Comparison of ENCODE assay signal across 1 cellular context in the genomic region with DNA sequence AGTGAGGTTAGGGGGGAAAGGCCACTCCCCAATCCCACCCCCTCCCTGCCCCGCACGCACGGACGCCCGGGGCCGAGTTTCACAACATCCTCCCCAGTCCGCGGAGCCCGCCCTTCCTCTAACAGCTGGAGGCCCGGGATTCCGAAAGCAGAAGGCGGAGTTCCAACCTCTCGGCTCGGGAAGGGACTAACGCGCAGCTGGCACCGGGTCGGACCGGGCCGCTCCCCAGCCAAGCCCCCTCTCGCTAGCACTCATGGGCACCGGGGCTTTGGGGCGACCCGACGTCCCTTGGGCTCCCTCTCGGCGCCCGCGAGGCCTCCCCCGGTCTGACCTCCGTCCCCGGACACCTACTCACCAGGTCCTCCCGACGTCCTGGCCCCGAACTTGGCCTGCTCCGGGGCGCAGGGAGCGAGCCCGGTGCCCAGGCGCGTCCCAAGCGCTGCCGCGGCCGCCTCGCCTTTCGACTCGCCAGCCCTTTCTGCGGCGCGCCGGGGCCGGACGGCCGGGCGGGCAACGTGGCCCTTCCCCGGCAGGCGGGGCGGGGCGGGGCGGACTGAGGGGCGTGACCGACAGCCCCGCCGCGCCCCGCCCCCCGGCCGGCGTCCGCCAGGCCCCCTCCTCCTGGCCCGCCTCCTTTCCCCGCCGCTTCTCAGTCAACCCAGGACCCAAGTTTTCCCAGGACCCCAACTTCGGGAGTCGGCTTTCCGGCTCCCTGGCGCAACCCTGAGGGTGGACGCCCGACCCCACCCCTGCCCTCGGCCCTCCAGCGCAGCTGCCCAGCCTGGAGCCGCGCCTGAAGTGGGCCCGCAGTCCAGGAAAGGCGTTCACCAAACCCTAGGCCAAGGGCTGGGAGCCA.
A peak's percentile ranks its signal among the peaks of the same experiment; 100 is the strongest.
TF ChIP-seq lines count a peak whose summit lies in the region.

A gene (minus strand): TSS at position 482 of the 856 bp plus-strand sequence. CDS start 9,835 bp downstream, outside the sequence.

TF ChIP-seq in K562, 482 proteins besides CTCF, POLR2A, EP300 and RAD21 (continued from another document and continues in another):
- TF ChIP-seq, protein P1, sequence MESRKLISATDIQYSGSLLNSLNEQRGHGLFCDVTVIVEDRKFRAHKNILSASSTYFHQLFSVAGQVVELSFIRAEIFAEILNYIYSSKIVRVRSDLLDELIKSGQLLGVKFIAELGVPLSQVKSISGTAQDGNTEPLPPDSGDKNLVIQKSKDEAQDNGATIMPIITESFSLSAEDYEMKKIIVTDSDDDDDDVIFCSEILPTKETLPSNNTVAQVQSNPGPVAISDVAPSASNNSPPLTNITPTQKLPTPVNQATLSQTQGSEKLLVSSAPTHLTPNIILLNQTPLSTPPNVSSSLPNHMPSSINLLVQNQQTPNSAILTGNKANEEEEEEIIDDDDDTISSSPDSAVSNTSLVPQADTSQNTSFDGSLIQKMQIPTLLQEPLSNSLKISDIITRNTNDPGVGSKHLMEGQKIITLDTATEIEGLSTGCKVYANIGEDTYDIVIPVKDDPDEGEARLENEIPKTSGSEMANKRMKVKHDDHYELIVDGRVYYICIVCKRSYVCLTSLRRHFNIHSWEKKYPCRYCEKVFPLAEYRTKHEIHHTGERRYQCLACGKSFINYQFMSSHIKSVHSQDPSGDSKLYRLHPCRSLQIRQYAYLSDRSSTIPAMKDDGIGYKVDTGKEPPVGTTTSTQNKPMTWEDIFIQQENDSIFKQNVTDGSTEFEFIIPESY (CRISPR knock-in tag; IDR thresholded peaks at IDR 0.05), result no peak
- TF ChIP-seq TOE1 (IDR thresholded peaks at IDR 0.05; ENCODE audit: borderline replicate concordance) (no peak), TOE1 (CRISPR knock-in tag; IDR thresholded peaks at IDR 0.05; ENCODE audit: borderline replicate concordance, low read depth) (0 out of 2 replicates have a peak, but pooled peaks have one; percentile 74), JUND (IDR thresholded peaks at IDR 0.05; ENCODE audit: borderline replicate concordance, low read depth, low read length) (no peak), JUND (tag; IDR thresholded peaks at IDR 0.05; ENCODE audit: borderline replicate concordance, low read depth, low read length) (no peak), HOXB6 (CRISPR knock-in tag; IDR thresholded peaks at IDR 0.05; ENCODE audit: borderline replicate concordance) (no peak), NRF1 (conservative IDR thresholded peaks at IDR 0.05 in 1 of 2, IDR thresholded peaks at IDR 0.05 in 1 of 2) (no peak), ZNF253 (CRISPR knock-in tag; conservative IDR thresholded peaks at IDR 0.05) (no peak), MAFK (IDR thresholded peaks at IDR 0.05; ENCODE audit: low read length) (no peak), ZNF143 (CRISPR knock-in tag; IDR thresholded peaks at IDR 0.05) (no peak), ARHGAP35 (IDR thresholded peaks at IDR 0.05; ENCODE audit: partially characterized antibody) (no peak), MBD2 (IDR thresholded peaks at IDR 0.05; ENCODE audit: borderline replicate concordance, low read depth) (no peak), ZNF75A (CRISPR knock-in tag; IDR thresholded peaks at IDR 0.05) (no peak), SNIP1 (IDR thresholded peaks at IDR 0.05; ENCODE audit: low read depth) (no peak), CBFB (CRISPR knock-in tag; IDR thresholded peaks at IDR 0.05) (no peak), ZNF212 (CRISPR knock-in tag; IDR thresholded peaks at IDR 0.05) (peak; percentile 22; the same call in 1 of the 2 replicates), YY1 (IDR thresholded peaks at IDR 0.05; ENCODE audit: borderline replicate concordance in 1 of 3, control insufficient read depth in 1 of 3, extremely low read depth in 1 of 3, insufficient read depth in 3 of 3, insufficient read length in 1 of 3, insufficient replicate concordance in 2 of 3, low read depth in 1 of 3, low read length in 2 of 3) (peak in 2 of 3 experiments; percentile 13 to 19), ZC3H4 (CRISPR knock-in tag; IDR thresholded peaks at IDR 0.05; ENCODE audit: borderline replicate concordance) (no peak)
- TF ChIP-seq, protein P2, sequence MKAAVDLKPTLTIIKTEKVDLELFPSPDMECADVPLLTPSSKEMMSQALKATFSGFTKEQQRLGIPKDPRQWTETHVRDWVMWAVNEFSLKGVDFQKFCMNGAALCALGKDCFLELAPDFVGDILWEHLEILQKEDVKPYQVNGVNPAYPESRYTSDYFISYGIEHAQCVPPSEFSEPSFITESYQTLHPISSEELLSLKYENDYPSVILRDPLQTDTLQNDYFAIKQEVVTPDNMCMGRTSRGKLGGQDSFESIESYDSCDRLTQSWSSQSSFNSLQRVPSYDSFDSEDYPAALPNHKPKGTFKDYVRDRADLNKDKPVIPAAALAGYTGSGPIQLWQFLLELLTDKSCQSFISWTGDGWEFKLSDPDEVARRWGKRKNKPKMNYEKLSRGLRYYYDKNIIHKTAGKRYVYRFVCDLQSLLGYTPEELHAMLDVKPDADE (conservative IDR thresholded peaks at IDR 0.05; ENCODE audit: control insufficient read depth, low read depth, low read length), result peak; percentile 83
- TF ChIP-seq, protein P3, sequence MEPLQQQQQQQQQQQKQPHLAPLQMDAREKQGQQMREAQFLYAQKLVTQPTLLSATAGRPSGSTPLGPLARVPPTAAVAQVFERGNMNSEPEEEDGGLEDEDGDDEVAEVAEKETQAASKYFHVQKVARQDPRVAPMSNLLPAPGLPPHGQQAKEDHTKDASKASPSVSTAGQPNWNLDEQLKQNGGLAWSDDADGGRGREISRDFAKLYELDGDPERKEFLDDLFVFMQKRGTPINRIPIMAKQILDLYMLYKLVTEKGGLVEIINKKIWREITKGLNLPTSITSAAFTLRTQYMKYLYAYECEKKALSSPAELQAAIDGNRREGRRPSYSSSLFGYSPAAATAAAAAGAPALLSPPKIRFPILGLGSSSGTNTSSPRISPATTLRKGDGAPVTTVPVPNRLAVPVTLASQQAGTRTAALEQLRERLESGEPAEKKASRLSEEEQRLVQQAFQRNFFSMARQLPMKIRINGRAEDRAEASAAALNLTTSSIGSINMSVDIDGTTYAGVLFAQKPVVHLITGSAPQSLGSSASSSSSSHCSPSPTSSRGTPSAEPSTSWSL (CRISPR knock-in tag; IDR thresholded peaks at IDR 0.05; ENCODE audit: borderline replicate concordance), result no peak
- TF ChIP-seq, protein P4, sequence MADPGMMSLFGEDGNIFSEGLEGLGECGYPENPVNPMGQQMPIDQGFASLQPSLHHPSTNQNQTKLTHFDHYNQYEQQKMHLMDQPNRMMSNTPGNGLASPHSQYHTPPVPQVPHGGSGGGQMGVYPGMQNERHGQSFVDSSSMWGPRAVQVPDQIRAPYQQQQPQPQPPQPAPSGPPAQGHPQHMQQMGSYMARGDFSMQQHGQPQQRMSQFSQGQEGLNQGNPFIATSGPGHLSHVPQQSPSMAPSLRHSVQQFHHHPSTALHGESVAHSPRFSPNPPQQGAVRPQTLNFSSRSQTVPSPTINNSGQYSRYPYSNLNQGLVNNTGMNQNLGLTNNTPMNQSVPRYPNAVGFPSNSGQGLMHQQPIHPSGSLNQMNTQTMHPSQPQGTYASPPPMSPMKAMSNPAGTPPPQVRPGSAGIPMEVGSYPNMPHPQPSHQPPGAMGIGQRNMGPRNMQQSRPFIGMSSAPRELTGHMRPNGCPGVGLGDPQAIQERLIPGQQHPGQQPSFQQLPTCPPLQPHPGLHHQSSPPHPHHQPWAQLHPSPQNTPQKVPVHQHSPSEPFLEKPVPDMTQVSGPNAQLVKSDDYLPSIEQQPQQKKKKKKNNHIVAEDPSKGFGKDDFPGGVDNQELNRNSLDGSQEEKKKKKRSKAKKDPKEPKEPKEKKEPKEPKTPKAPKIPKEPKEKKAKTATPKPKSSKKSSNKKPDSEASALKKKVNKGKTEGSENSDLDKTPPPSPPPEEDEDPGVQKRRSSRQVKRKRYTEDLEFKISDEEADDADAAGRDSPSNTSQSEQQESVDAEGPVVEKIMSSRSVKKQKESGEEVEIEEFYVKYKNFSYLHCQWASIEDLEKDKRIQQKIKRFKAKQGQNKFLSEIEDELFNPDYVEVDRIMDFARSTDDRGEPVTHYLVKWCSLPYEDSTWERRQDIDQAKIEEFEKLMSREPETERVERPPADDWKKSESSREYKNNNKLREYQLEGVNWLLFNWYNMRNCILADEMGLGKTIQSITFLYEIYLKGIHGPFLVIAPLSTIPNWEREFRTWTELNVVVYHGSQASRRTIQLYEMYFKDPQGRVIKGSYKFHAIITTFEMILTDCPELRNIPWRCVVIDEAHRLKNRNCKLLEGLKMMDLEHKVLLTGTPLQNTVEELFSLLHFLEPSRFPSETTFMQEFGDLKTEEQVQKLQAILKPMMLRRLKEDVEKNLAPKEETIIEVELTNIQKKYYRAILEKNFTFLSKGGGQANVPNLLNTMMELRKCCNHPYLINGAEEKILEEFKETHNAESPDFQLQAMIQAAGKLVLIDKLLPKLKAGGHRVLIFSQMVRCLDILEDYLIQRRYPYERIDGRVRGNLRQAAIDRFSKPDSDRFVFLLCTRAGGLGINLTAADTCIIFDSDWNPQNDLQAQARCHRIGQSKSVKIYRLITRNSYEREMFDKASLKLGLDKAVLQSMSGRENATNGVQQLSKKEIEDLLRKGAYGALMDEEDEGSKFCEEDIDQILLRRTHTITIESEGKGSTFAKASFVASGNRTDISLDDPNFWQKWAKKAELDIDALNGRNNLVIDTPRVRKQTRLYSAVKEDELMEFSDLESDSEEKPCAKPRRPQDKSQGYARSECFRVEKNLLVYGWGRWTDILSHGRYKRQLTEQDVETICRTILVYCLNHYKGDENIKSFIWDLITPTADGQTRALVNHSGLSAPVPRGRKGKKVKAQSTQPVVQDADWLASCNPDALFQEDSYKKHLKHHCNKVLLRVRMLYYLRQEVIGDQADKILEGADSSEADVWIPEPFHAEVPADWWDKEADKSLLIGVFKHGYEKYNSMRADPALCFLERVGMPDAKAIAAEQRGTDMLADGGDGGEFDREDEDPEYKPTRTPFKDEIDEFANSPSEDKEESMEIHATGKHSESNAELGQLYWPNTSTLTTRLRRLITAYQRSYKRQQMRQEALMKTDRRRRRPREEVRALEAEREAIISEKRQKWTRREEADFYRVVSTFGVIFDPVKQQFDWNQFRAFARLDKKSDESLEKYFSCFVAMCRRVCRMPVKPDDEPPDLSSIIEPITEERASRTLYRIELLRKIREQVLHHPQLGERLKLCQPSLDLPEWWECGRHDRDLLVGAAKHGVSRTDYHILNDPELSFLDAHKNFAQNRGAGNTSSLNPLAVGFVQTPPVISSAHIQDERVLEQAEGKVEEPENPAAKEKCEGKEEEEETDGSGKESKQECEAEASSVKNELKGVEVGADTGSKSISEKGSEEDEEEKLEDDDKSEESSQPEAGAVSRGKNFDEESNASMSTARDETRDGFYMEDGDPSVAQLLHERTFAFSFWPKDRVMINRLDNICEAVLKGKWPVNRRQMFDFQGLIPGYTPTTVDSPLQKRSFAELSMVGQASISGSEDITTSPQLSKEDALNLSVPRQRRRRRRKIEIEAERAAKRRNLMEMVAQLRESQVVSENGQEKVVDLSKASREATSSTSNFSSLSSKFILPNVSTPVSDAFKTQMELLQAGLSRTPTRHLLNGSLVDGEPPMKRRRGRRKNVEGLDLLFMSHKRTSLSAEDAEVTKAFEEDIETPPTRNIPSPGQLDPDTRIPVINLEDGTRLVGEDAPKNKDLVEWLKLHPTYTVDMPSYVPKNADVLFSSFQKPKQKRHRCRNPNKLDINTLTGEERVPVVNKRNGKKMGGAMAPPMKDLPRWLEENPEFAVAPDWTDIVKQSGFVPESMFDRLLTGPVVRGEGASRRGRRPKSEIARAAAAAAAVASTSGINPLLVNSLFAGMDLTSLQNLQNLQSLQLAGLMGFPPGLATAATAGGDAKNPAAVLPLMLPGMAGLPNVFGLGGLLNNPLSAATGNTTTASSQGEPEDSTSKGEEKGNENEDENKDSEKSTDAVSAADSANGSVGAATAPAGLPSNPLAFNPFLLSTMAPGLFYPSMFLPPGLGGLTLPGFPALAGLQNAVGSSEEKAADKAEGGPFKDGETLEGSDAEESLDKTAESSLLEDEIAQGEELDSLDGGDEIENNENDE (IDR thresholded peaks at IDR 0.05; ENCODE audit: low read depth, low read length), result no peak
